Comparison of ENCODE assay signal across 20 cellular contexts in the genomic region with DNA sequence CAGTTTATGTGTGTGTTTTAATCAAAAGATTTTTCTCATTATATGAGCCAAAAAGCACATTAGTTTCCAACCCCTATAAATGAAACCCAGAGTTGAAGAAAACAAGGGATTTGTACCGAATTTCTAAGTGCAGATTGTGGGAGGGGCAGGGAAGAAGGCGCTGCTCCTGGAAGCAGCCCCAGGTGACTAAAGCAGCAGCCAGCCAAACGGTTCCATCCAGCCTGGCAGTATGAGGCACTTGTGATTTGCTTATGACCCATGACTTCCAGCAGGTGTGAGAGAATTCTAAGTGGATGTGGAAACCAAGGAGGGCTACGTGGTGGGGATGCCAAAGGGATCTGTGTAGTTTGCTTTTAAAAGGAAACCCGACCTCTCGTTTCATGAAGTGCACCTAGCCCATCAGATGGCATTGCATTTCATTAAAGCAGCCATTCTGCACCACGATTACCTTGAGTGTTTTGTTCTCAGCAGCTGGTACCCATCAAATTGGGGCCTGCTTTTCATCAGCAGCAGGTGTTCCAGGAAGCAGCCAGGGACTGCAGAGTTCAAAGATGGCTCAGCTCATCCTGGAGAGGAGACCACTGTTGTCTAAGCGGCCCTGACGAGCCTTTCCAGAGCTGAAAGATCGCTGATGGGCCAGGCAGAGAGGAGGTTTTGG.
A peak's percentile ranks its signal among the peaks of the same experiment; 100 is the strongest.
DNase-seq lines count a peak whose midpoint lies in the region; ATAC-seq and TF ChIP-seq lines count a peak whose summit lies in the region.
"Had no signal": no experiment of that assay in that cellular context is flagged by ENCODE, and none has a peak within 500 bp of the region (broad histone marks: within the 10 kb centered on the region; RNA-seq: fewer than 3 reads in every experiment).

No MANE protein-coding gene starts in this region.

- TF ChIP-seq CTCF in BE2C (IDR thresholded peaks at IDR 0.05; ENCODE audit: low read depth, low read length) (no peak), WTC11 (IDR thresholded peaks at IDR 0.05) (no peak)

- H3K4me1 Mint-ChIP-seq in WTC11 = peaks cover 27% of the 10 kb centered on the region
- peaks cover 5 to 6% of the 10 kb centered on the region in 2 donors for H3K4me1 Mint-ChIP-seq in stimulated activated naive B cell treated with anti-CD40 and anti-IgM and Interleukin-4, amounts not matched to agents 10 μg/mL and 1 μg/mL and 100 μg/mL, for 72 hours

- intact Hi-C loops in head of caudate nucleus (cut with DNase I) = no loop called here

- no peaks in the 10 kb centered on the region for H3K27me3 Mint-ChIP-seq in WTC11 (ENCODE audit: low read depth)
- no peaks in the 10 kb centered on the region for H3K27me3 Mint-ChIP-seq in stimulated activated naive B cell treated with anti-CD40 and anti-IgM and Interleukin-4, amounts not matched to agents 10 μg/mL and 1 μg/mL and 100 μg/mL, for 72 hours
- H3K27me3 Mint-ChIP-seq: activated naive CD8-positive, alpha-beta T cell treated with anti-CD3 and anti-CD28 coated beads for 36 hours; CD4-positive, alpha-beta memory T cell had no signal

- DNase-seq in BE2C = peak; percentile 32
- DNase-seq in NCI-H128 (lab: John Stamatoyannopoulos, UW; ENCODE audit: unreplicated experiment) = peak; percentile 91
- peak; percentile 92 for DNase-seq in NCI-H2196 (lab: John Stamatoyannopoulos, UW; ENCODE audit: unreplicated experiment)
- DNase-seq in WTC11 (ENCODE audit: low spot score) = no peak
- DNase-seq in stimulated activated naive B cell treated with anti-CD40 and anti-IgM and Interleukin-4, amounts not matched to agents 10 μg/mL and 1 μg/mL and 100 μg/mL, for 72 hours = no peak
- DNase-seq in head of caudate nucleus = no peak
- no peak for DNase-seq in SIG-M5 (lab: John Stamatoyannopoulos, UW)
- DNase-seq in iPS-NIHi11 (ENCODE audit: low spot score) = no peak
- DNase-seq: activated CD4-positive, alpha-beta T cell treated with anti-CD3 and anti-CD28 coated beads, Interleukin-2, amount 50 U/mL, for 4 hours; activated naive CD8-positive, alpha-beta T cell treated with anti-CD3 and anti-CD28 coated beads for 36 hours; activated T-cell treated with anti-CD3 and anti-CD28 coated beads, Interleukin-2, amount 50 U/mL, for 4 hours; GDM1; hippocampal formation; IMR-90; mucosa of descending colon had no signal

- H3K36me3 Mint-ChIP-seq in WTC11 = no peaks in the 10 kb centered on the region
- peaks cover 16 to 21% of the 10 kb centered on the region in 2 donors for H3K36me3 Mint-ChIP-seq in stimulated activated naive B cell treated with anti-CD40 and anti-IgM and Interleukin-4, amounts not matched to agents 10 μg/mL and 1 μg/mL and 100 μg/mL, for 72 hours
- H3K36me3 Mint-ChIP-seq: activated naive CD8-positive, alpha-beta T cell treated with anti-CD3 and anti-CD28 coated beads for 36 hours had no signal

- H3K9me3 ChIP-seq in BE2C = no peaks in the 10 kb centered on the region
- H3K9me3 ChIP-seq: A549, mucosa of descending colon, SJSA1, tibial nerve had no signal

- ATAC-seq in WTC11 = peak; percentile 43
- no peak for ATAC-seq in stimulated activated naive B cell treated with anti-CD40 and anti-IgM and Interleukin-4, amounts not matched to agents 10 μg/mL and 1 μg/mL and 100 μg/mL, for 72 hours (replicated peaks)
- ATAC-seq: A549; activated T-cell treated with anti-CD3 and anti-CD28 coated beads, Interleukin-2, amount 50 U/mL, for 4 hours; HCT116; mucosa of descending colon had no signal

- no peak overlapping the region for H3K4me3 Mint-ChIP-seq in WTC11
- no peak overlapping the region for H3K4me3 Mint-ChIP-seq in stimulated activated naive B cell treated with anti-CD40 and anti-IgM and Interleukin-4, amounts not matched to agents 10 μg/mL and 1 μg/mL and 100 μg/mL, for 72 hours
- H3K4me3 Mint-ChIP-seq: activated naive CD8-positive, alpha-beta T cell treated with anti-CD3 and anti-CD28 coated beads for 36 hours; activated T-cell treated with anti-CD3 and anti-CD28 coated beads, Interleukin-2, amount 50 U/mL, for 4 hours; CD4-positive, alpha-beta memory T cell had no signal

- no peaks in the 10 kb centered on the region for H3K9me3 Mint-ChIP-seq in WTC11
- H3K9me3 Mint-ChIP-seq in stimulated activated naive B cell treated with anti-CD40 and anti-IgM and Interleukin-4, amounts not matched to agents 10 μg/mL and 1 μg/mL and 100 μg/mL, for 72 hours = no peaks in the 10 kb centered on the region
- H3K9me3 Mint-ChIP-seq: activated naive CD8-positive, alpha-beta T cell treated with anti-CD3 and anti-CD28 coated beads for 36 hours; activated T-cell treated with anti-CD3 and anti-CD28 coated beads, Interleukin-2, amount 50 U/mL, for 4 hours; CD4-positive, alpha-beta memory T cell had no signal

- POLR2A ChIA-PET in WTC11 (lab: Charles Lee) = interaction anchor here (0.6 kb wide), 2 partner anchors 915 to 1061 kb away, joined by 3 to 4 read pairs; no protein-coding TSS in a partner anchor

- CTCF ChIA-PET in WTC11 (lab: Charles Lee) = no interaction called here

- H3K36me3 ChIP-seq in BE2C = no peaks in the 10 kb centered on the region
- H3K36me3 ChIP-seq: SJSA1, tibial nerve had no signal

- no peak overlapping the region for H3K27ac Mint-ChIP-seq in WTC11
- no peak overlapping the region for H3K27ac Mint-ChIP-seq in stimulated activated naive B cell treated with anti-CD40 and anti-IgM and Interleukin-4, amounts not matched to agents 10 μg/mL and 1 μg/mL and 100 μg/mL, for 72 hours
- H3K27ac Mint-ChIP-seq: activated naive CD8-positive, alpha-beta T cell treated with anti-CD3 and anti-CD28 coated beads for 36 hours had no signal

- H3K4me1 ChIP-seq in BE2C = peaks cover 5% of the 10 kb centered on the region; the same call in 1 of the 2 replicates

- no peak overlapping the region for H3K4me3 ChIP-seq in BE2C (ENCODE audit: low read depth, low read length)
- H3K4me3 ChIP-seq: A549, mucosa of descending colon, SJSA1, tibial nerve had no signal

- H3K27me3 ChIP-seq in BE2C = no peaks in the 10 kb centered on the region
- H3K27me3 ChIP-seq: SJSA1, tibial nerve had no signal

TF ChIP-seq in WTC11, 78 proteins besides CTCF, POLR2A, EP300 and RAD21:
- TF ChIP-seq ETV6 (CRISPR knock-in tag; IDR thresholded peaks at IDR 0.05) (no peak), ZNF317 (CRISPR knock-in tag; IDR thresholded peaks at IDR 0.05; ENCODE audit: borderline replicate concordance, low read depth) (no peak)

Comparison
In these comparisons a context has a peak if more than half of its experiments do, and no peak if none do; other contexts are left out.
1. DNase-seq: peak in BE2C (single experiment), NCI-H128 (single experiment) and NCI-H2196 (single experiment); none in WTC11 (single experiment), stimulated activated naive B cell treated with anti-CD40 and anti-IgM and Interleukin-4, amounts not matched to agents 10 μg/mL and 1 μg/mL and 100 μg/mL, for 72 hours (single experiment), head of caudate nucleus (0 of 42), SIG-M5 (single experiment) and iPS-NIHi11 (single experiment).